Comparison of ENCODE assay signal across 20 cellular contexts in the genomic region with DNA sequence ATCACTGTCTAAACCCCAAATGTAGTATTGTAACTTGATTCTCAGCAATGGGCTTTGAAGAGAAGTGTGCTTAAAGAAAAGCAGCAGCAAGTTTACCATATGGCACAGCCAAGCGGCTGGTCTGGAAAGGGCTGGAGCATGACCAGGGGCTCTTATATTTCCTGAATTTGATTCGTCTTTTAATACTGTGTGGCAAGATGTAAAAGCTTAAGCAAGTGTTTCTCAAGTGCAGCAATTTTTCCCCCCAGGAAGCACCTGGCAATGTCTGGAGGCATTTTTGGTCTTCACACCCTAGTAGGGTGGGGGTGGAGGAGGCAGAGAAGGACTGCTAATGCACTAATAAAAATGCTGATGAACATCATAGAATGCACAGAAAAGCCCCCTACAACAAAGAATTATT.
"Had no signal": no experiment of that assay in that cellular context is flagged by ENCODE, and none has a peak within 500 bp of the region (broad histone marks: within the 10 kb centered on the region; RNA-seq: fewer than 3 reads in every experiment).

No MANE protein-coding gene starts in this region.

- DNase-seq: dermis blood vessel endothelial cell; dorsolateral prefrontal cortex; effector CD4-positive, alpha-beta T cell; effector memory CD4-positive, alpha-beta T cell; esophagus squamous epithelium; foreskin fibroblast; foreskin melanocyte; gastrocnemius medialis; glutamatergic neuron; head of caudate nucleus; heart right ventricle; hippocampal formation; left lung; left ventricle myocardium superior; lower lobe of right lung; mesenchymal stem cell; mucosa of descending colon; naive B cell; naive thymus-derived CD8-positive, alpha-beta T cell had no signal

- H3K9me3 ChIP-seq: esophagus squamous epithelium, gastrocnemius medialis, heart right ventricle, left lung, lower lobe of right lung, mucosa of descending colon had no signal

- H3K4me1 ChIP-seq: esophagus squamous epithelium, gastrocnemius medialis, heart right ventricle, left lung, lower lobe of right lung had no signal

- H3K36me3 ChIP-seq: esophagus squamous epithelium, gastrocnemius medialis, heart right ventricle, left lung, lower lobe of right lung had no signal

- H3K27ac ChIP-seq: coronary artery, dorsolateral prefrontal cortex, esophagus squamous epithelium, gastrocnemius medialis, heart right ventricle, left lung, lower lobe of right lung had no signal

- H3K4me3 ChIP-seq: coronary artery, dorsolateral prefrontal cortex, esophagus squamous epithelium, gastrocnemius medialis, heart right ventricle, left lung, lower lobe of right lung, mucosa of descending colon had no signal

- H3K27me3 ChIP-seq: esophagus squamous epithelium, gastrocnemius medialis, heart right ventricle, left lung had no signal
